ENCODE assay signal across 9 cellular contexts in the genomic region with DNA sequence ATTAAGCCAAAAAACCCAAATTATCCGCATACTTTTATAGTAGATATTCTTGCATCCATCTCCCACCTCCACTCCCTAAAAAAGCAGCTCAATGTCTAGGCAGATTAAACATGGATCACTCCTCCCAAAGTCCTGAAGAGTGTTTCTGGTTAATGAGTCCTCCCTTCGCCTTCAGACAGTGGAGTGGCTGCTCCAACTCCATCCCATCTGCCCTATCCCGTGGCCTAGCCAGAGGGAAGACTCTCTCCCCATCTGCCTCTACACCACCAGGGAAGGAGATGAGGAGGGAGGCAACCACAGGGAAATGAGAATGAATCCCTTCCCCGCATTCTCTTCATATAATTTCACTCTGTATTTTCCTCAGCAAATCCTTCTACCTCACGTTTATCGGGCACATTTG.
DNase-seq lines count a peak whose midpoint lies in the region; ATAC-seq and TF ChIP-seq lines count a peak whose summit lies in the region.
"Had no signal": no experiment of that assay in that cellular context is flagged by ENCODE, and none has a peak within 500 bp of the region (broad histone marks: within the 10 kb centered on the region; RNA-seq: fewer than 3 reads in every experiment).

No MANE protein-coding gene starts in this region.

- WGBS in SK-N-SH (ENCODE audit: low lambda C conversion rate) = 55% methylated on average over 6 of the region's 6 CpGs

- H4K20me1 ChIP-seq in SK-N-SH (ENCODE audit: insufficient read depth) = peaks cover 19% of the 10 kb centered on the region; the same call in 1 of the 2 replicates

- no peak overlapping the region for H2AFZ ChIP-seq in SK-N-SH (ENCODE audit: low read depth)

- intact Hi-C loops in gastrocnemius medialis (cut with DNase I; ENCODE audit: low total_unique reads) = loop anchor here (2.0 to 10.0 kb wide), 5 partner anchors 25 to 1093 kb away; a partner anchor contains a TSS

- no peak for TF ChIP-seq RAD21 in SK-N-SH (IDR thresholded peaks at IDR 0.05; ENCODE audit: low read length)

- no peaks in the 10 kb centered on the region for H3K9me2 ChIP-seq in SK-N-SH

- H3K27me3 Mint-ChIP-seq in CD8-positive, alpha-beta memory T cell = no peaks in the 10 kb centered on the region

- no peak overlapping the region for H3K27ac Mint-ChIP-seq in CD8-positive, alpha-beta memory T cell
- H3K27ac Mint-ChIP-seq: activated T-helper 1 cell treated with anti-CD3 and anti-CD28 coated beads, Interleukin-12 subunit alpha, Interleukin-12 subunit beta, Interleukin-2, Interleukin-4 antibody, amounts not matched to agents 30 ng/mL and 10 ng/mL and 1 ng/mL, durations not matched to agents 14 hours and 24 hours and 36 hours had no signal

- H3K4me2 ChIP-seq in SK-N-SH = peak overlapping the region; percentile 89

- peaks cover 11% of the 10 kb centered on the region for H3K36me3 ChIP-seq in CD8-positive, alpha-beta memory T cell (ENCODE audit: insufficient read depth, low read length)
- H3K36me3 ChIP-seq in SK-N-SH (replicated peaks in 1 of 2; ENCODE audit: control insufficient read depth in 1 of 2, insufficient read depth in 2 of 2, low read length in 1 of 2) = peaks cover 32 to 44% of the 10 kb centered on the region in 2 experiments
- H3K36me3 ChIP-seq in cardiac muscle cell = no peaks in the 10 kb centered on the region
- peaks cover 0 to 7% of the 10 kb centered on the region in 2 donors for H3K36me3 ChIP-seq in gastrocnemius medialis

- ATAC-seq in gastrocnemius medialis = peak in 1 of 2 donors; percentile 7
- ATAC-seq in GM18498 (IDR thresholded peaks at IDR 0.05; ENCODE audit: unreplicated experiment) = no peak
- no peak for ATAC-seq in HG03196 (IDR thresholded peaks at IDR 0.05; ENCODE audit: unreplicated experiment)

- no peak for TF ChIP-seq EP300 in SK-N-SH (IDR thresholded peaks at IDR 0.05; ENCODE audit: borderline replicate concordance in 1 of 2, low read depth in 1 of 2, low read length in 1 of 2)

- no peaks in the 10 kb centered on the region for H3K9me3 Mint-ChIP-seq in CD8-positive, alpha-beta memory T cell

- H3K4me1 ChIP-seq in CD8-positive, alpha-beta memory T cell (ENCODE audit: insufficient read depth, low read length) = peaks cover 76% of the 10 kb centered on the region
- peaks cover 31 to 35% of the 10 kb centered on the region in 2 experiments; a peak in 3 of 4 replicates for H3K4me1 ChIP-seq in SK-N-SH (ENCODE audit: control insufficient read depth in 1 of 2, insufficient read depth in 2 of 2, low read depth in 1 of 2, low read length in 1 of 2)
- peaks cover 56% of the 10 kb centered on the region for H3K4me1 ChIP-seq in cardiac muscle cell (ENCODE audit: low read depth)
- H3K4me1 ChIP-seq in gastrocnemius medialis = peaks cover 53 to 66% of the 10 kb centered on the region in 2 donors

- CTCF ChIA-PET in CD8-positive, alpha-beta memory T cell (lab: Charles Lee) = interaction anchor here (1.0 kb wide), 1 partner anchor 12 kb away, joined by 3 read pairs; no protein-coding TSS in a partner anchor
- CTCF ChIA-PET in SK-N-SH (lab: Yijun Ruan, JAX) = interaction anchor here (1.0 to 1.5 kb wide), 3 partner anchors 10 to 427 kb away, joined by 3 to 5 read pairs (median 4); no protein-coding TSS in a partner anchor

- H3K4me3 Mint-ChIP-seq in CD8-positive, alpha-beta memory T cell = no peak overlapping the region
- H3K4me3 Mint-ChIP-seq: activated T-helper 1 cell treated with anti-CD3 and anti-CD28 coated beads, Interleukin-12 subunit alpha, Interleukin-12 subunit beta, Interleukin-2, Interleukin-4 antibody, amounts not matched to agents 30 ng/mL and 10 ng/mL and 1 ng/mL, durations not matched to agents 14 hours and 24 hours and 36 hours had no signal

- DNase-seq in CD8-positive, alpha-beta memory T cell = no peak
- DNase-seq in SK-N-SH (no peak), cardiac muscle cell (ENCODE audit: low read depth in 1 of 2, low spot score in 1 of 2) (peak in 1 of 2 donors; percentile 57), gastrocnemius medialis (peak; percentile 63 to 64), germinal center (ENCODE audit: low spot score) (no peak), NCI-H345 (lab: John Stamatoyannopoulos, UW) (no peak)

- H3K9me3 ChIP-seq in CD8-positive, alpha-beta memory T cell (ENCODE audit: low read length) = no peaks in the 10 kb centered on the region
- H3K9me3 ChIP-seq in SK-N-SH (no peaks in the 10 kb centered on the region), cardiac muscle cell (ENCODE audit: low read depth) (no peaks in the 10 kb centered on the region), gastrocnemius medialis (no peaks in the 10 kb centered on the region)

- H3K36me3 Mint-ChIP-seq in CD8-positive, alpha-beta memory T cell = peaks cover 0 to 20% (median 15%) of the 10 kb centered on the region in 3 donors

- H3K4me3 ChIP-seq in CD8-positive, alpha-beta memory T cell (ENCODE audit: low read length) = peak overlapping the region; percentile 93
- H3K4me3 ChIP-seq in SK-N-SH (ENCODE audit: low read depth in 2 of 2, low read length in 1 of 2) (peak overlapping the region; percentile 77 to 84; a peak in 2 of 4 replicates), cardiac muscle cell (peak overlapping the region; percentile 76), gastrocnemius medialis (peak overlapping the region; percentile 68 to 95 (median 92))

- H3K27me3 ChIP-seq in CD8-positive, alpha-beta memory T cell (ENCODE audit: insufficient read depth, low read length, poor library complexity, severe bottlenecking) = no peaks in the 10 kb centered on the region
- no peaks in the 10 kb centered on the region for H3K27me3 ChIP-seq in SK-N-SH (ENCODE audit: insufficient read depth)
- H3K27me3 ChIP-seq in cardiac muscle cell = no peaks in the 10 kb centered on the region
- no peaks in the 10 kb centered on the region for H3K27me3 ChIP-seq in gastrocnemius medialis

- no peak for TF ChIP-seq CTCF in SK-N-SH (IDR thresholded peaks at IDR 0.05)
- TF ChIP-seq CTCF in cardiac muscle cell (IDR thresholded peaks at IDR 0.05; ENCODE audit: low read depth, low read length) = no peak
- no peak for TF ChIP-seq CTCF in gastrocnemius medialis (IDR thresholded peaks at IDR 0.05 in 4 of 5, conservative IDR thresholded peaks at IDR 0.05 in 1 of 5)

- in situ Hi-C loops in gastrocnemius medialis (cut with MboI; ENCODE audit: low sequenced_read_pairs in 4 of 4) = no loop called here

- H3F3A ChIP-seq in SK-N-SH (replicated peaks; ENCODE audit: insufficient read depth) = peaks cover 22% of the 10 kb centered on the region

- TF ChIP-seq POLR2A in gastrocnemius medialis (IDR thresholded peaks at IDR 0.05) = peak; percentile 34 to 86

- H3K9ac ChIP-seq in SK-N-SH = peak overlapping the region; percentile 87; the same call in 1 of the 2 replicates

- POLR2A ChIA-PET in CD8-positive, alpha-beta memory T cell (lab: Charles Lee) = interaction anchor here (0.6 kb wide), 1 partner anchor 1963 kb away, joined by 7 read pairs; no protein-coding TSS in a partner anchor
- POLR2A ChIA-PET in SK-N-SH (lab: Yijun Ruan, JAX) = interaction anchor here (0.6 kb wide), 1 partner anchor 1211 kb away, joined by 4 read pairs; no protein-coding TSS in a partner anchor

- H3K27ac ChIP-seq in CD8-positive, alpha-beta memory T cell (ENCODE audit: low read depth, low read length) = no peak overlapping the region
- H3K27ac ChIP-seq in SK-N-SH (ENCODE audit: low read depth in 2 of 2, low read length in 1 of 2) = peak overlapping the region; percentile 55 to 83
- H3K27ac ChIP-seq in cardiac muscle cell = peak overlapping the region; percentile 95
- H3K27ac ChIP-seq in gastrocnemius medialis = peak overlapping the region; percentile 91 to 100 (median 96)

- H3K79me2 ChIP-seq in SK-N-SH (ENCODE audit: insufficient read depth) = peaks cover 65% of the 10 kb centered on the region

- H3K4me1 Mint-ChIP-seq in CD8-positive, alpha-beta memory T cell = peaks cover 26 to 30% (median 27%) of the 10 kb centered on the region in 3 donors

TF ChIP-seq in SK-N-SH, 30 proteins besides CTCF, POLR2A, EP300 and RAD21 (continues in another document):
- TF ChIP-seq FOSL2 (IDR thresholded peaks at IDR 0.05; ENCODE audit: borderline replicate concordance, low read depth) (no peak), RCOR1 (IDR thresholded peaks at IDR 0.05; ENCODE audit: low read length) (no peak)
- TF ChIP-seq, protein P1, sequence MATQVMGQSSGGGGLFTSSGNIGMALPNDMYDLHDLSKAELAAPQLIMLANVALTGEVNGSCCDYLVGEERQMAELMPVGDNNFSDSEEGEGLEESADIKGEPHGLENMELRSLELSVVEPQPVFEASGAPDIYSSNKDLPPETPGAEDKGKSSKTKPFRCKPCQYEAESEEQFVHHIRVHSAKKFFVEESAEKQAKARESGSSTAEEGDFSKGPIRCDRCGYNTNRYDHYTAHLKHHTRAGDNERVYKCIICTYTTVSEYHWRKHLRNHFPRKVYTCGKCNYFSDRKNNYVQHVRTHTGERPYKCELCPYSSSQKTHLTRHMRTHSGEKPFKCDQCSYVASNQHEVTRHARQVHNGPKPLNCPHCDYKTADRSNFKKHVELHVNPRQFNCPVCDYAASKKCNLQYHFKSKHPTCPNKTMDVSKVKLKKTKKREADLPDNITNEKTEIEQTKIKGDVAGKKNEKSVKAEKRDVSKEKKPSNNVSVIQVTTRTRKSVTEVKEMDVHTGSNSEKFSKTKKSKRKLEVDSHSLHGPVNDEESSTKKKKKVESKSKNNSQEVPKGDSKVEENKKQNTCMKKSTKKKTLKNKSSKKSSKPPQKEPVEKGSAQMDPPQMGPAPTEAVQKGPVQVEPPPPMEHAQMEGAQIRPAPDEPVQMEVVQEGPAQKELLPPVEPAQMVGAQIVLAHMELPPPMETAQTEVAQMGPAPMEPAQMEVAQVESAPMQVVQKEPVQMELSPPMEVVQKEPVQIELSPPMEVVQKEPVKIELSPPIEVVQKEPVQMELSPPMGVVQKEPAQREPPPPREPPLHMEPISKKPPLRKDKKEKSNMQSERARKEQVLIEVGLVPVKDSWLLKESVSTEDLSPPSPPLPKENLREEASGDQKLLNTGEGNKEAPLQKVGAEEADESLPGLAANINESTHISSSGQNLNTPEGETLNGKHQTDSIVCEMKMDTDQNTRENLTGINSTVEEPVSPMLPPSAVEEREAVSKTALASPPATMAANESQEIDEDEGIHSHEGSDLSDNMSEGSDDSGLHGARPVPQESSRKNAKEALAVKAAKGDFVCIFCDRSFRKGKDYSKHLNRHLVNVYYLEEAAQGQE (IDR thresholded peaks at IDR 0.05; ENCODE audit: low read depth, low read length) = no peak
- TF ChIP-seq, protein P2, sequence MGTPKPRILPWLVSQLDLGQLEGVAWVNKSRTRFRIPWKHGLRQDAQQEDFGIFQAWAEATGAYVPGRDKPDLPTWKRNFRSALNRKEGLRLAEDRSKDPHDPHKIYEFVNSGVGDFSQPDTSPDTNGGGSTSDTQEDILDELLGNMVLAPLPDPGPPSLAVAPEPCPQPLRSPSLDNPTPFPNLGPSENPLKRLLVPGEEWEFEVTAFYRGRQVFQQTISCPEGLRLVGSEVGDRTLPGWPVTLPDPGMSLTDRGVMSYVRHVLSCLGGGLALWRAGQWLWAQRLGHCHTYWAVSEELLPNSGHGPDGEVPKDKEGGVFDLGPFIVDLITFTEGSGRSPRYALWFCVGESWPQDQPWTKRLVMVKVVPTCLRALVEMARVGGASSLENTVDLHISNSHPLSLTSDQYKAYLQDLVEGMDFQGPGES (IDR thresholded peaks at IDR 0.05; ENCODE audit: low read depth, low read length) = no peak

Comparison
In these comparisons a context has a peak if more than half of its experiments do, and no peak if none do; other contexts are left out.
1. DNase-seq: peak in gastrocnemius medialis (2 of 2); none in CD8-positive, alpha-beta memory T cell (0 of 5), SK-N-SH (single experiment), germinal center (single experiment) and NCI-H345 (single experiment).
2. Peak in every context shown above with its lines, with median percentiles within 50 percentile points of each other: H3K4me3 ChIP-seq.